Comparison of ENCODE assay signal across 20 cellular contexts in the genomic region with DNA sequence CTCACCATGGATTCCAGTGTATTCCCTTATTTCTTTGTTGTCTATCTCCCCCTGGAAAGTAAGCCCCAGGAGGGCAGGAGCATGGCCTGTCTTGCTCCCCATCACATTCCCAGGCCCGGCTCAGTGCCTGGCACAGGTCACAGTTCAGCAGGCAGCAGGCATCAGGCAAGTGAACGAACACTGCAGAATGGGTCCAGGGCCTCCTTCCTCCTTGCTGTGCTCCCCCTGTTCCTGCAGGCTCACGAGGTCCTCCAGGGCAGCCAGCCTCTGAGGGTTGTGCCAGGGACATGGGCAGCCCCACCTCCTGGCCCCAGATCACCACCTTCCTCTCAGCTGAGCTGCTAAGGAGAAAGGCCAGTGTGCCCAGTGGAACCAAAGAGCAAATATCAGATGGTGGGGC. TPM values are rescaled to one million over a fixed set of nuclear protein-coding genes. Genes with fewer than 3 reads are reported as not detected.
A peak's percentile ranks its signal among the peaks of the same experiment; 100 is the strongest.
DNase-seq lines count a peak whose midpoint lies in the region; ATAC-seq and TF ChIP-seq lines count a peak whose summit lies in the region.
"Had no signal": no experiment of that assay in that cellular context is flagged by ENCODE, and none has a peak within 500 bp of the region (broad histone marks: within the 10 kb centered on the region; RNA-seq: fewer than 3 reads in every experiment).

No MANE protein-coding gene starts in this region.

- peak overlapping the region; percentile 32 to 80 (median 70) for H3K4me2 ChIP-seq in BLaER1 treated with 17β-estradiol and CSF1 and Interleukin-3, amounts not matched to agents 10 nM and 100 nM

- H3K4me3 ChIP-seq in BLaER1 treated with 17β-estradiol and CSF1 and Interleukin-3, amounts not matched to agents 10 nM and 100 nM = no peak overlapping the region
- no peak overlapping the region for H3K4me3 ChIP-seq in right cardiac atrium (ENCODE audit: low read length)
- H3K4me3 ChIP-seq: SJSA1 had no signal

- H3K4me1 Mint-ChIP-seq in chondrocyte (ENCODE audit: low read depth) = peaks cover 43% of the 10 kb centered on the region
- peaks cover 18% of the 10 kb centered on the region for H3K4me1 Mint-ChIP-seq in progenitor cell of endocrine pancreas (ENCODE audit: low read depth)
- H3K4me1 Mint-ChIP-seq: activated T-helper 17 cell treated with anti-CD3 and anti-CD28 coated beads, Interleukin-2, amount 50 U/mL, for 72 hours had no signal

- intact Hi-C loops in right cardiac atrium (cut with DNase I) = loop anchor here (5.0 to 10.0 kb wide), 5 partner anchors 38 to 118 kb away; a partner anchor contains a TSS

- TF ChIP-seq CTCF in chondrocyte (IDR thresholded peaks at IDR 0.05) = no peak
- TF ChIP-seq CTCF in progenitor cell of endocrine pancreas (IDR thresholded peaks at IDR 0.05; ENCODE audit: unreplicated experiment) = no peak

- H3K36me3 ChIP-seq in BLaER1 treated with 17β-estradiol and CSF1 and Interleukin-3, amounts not matched to agents 10 nM and 100 nM = peaks cover 19 to 90% (median 66%) of the 10 kb centered on the region in 11 experiments

- no peaks in the 10 kb centered on the region for H3K27me3 ChIP-seq in BLaER1 treated with 17β-estradiol and CSF1 and Interleukin-3, amounts not matched to agents 10 nM and 100 nM
- no peaks in the 10 kb centered on the region for H3K27me3 ChIP-seq in right cardiac atrium (ENCODE audit: control insufficient read depth, insufficient read depth)
- H3K27me3 ChIP-seq: SJSA1 had no signal

- H3K27ac ChIP-seq in BLaER1 treated with 17β-estradiol and CSF1 and Interleukin-3, amounts not matched to agents 10 nM and 100 nM = peak overlapping the region in 6 of 11 experiments; percentile 36 to 65 (median 48); a peak in 12 of 22 replicates
- H3K27ac ChIP-seq in right cardiac atrium (ENCODE audit: low read length) = peak overlapping the region; percentile 42
- H3K27ac ChIP-seq: SJSA1 had no signal

- ATAC-seq in right cardiac atrium = peak; percentile 36 to 63
- no peak for ATAC-seq in GM19035 (IDR thresholded peaks at IDR 0.05; ENCODE audit: unreplicated experiment)
- ATAC-seq in GM18873 (IDR thresholded peaks at IDR 0.05; ENCODE audit: low FRiP score, unreplicated experiment) = no peak
- ATAC-seq: activated T-helper 17 cell treated with anti-CD3 and anti-CD28 coated beads, Interleukin-2, amount 50 U/mL, for 72 hours; natural killer cell treated with Interleukin-12 subunit alpha and Interleukin-12 subunit beta and Interleukin-15 and Interleukin-18, amount 100 ng/mL, for 72 hours; stimulated activated effector memory CD8-positive, alpha-beta T cell treated with anti-CD3 and anti-CD28 coated beads, Interleukin-12 subunit alpha, Interleukin-12 subunit beta, amount 100 ng/mL, for 72 hours had no signal

- H4K20me1 ChIP-seq in BLaER1 treated with 17β-estradiol and CSF1 and Interleukin-3, amounts not matched to agents 10 nM and 100 nM = peaks cover 0 to 31% (median 14%) of the 10 kb centered on the region in 11 experiments; a peak in 14 of 22 replicates

- WGBS in right cardiac atrium = 62% methylated on average over 3 of the region's 3 CpGs

- H3K4me3 Mint-ChIP-seq in chondrocyte (ENCODE audit: unreplicated experiment) = no peak overlapping the region
- no peak overlapping the region for H3K4me3 Mint-ChIP-seq in progenitor cell of endocrine pancreas (ENCODE audit: low read depth)
- H3K4me3 Mint-ChIP-seq: activated T-helper 17 cell treated with anti-CD3 and anti-CD28 coated beads, Interleukin-2, amount 50 U/mL, for 72 hours; natural killer cell treated with Interleukin-12 subunit alpha and Interleukin-12 subunit beta and Interleukin-15 and Interleukin-18, amount 100 ng/mL, for 72 hours; stimulated activated effector memory CD8-positive, alpha-beta T cell treated with anti-CD3 and anti-CD28 coated beads, Interleukin-12 subunit alpha, Interleukin-12 subunit beta, amount 100 ng/mL, for 72 hours had no signal

- peaks cover 12 to 54% (median 37%) of the 10 kb centered on the region in 10 experiments for H3K4me1 ChIP-seq in BLaER1 treated with 17β-estradiol and CSF1 and Interleukin-3, amounts not matched to agents 10 nM and 100 nM
- peaks cover 20% of the 10 kb centered on the region for H3K4me1 ChIP-seq in right cardiac atrium (ENCODE audit: control insufficient read depth, insufficient read depth, low read length)

- peak overlapping the region in 5 of 11 experiments; percentile 7 to 31 (median 14); a peak in 4 of 22 replicates for H3K9ac ChIP-seq in BLaER1 treated with 17β-estradiol and CSF1 and Interleukin-3, amounts not matched to agents 10 nM and 100 nM

- H3K27ac Mint-ChIP-seq in chondrocyte (ENCODE audit: unreplicated experiment) (peak overlapping the region; percentile 22), progenitor cell of endocrine pancreas (peak overlapping the region; percentile 39)
- H3K27ac Mint-ChIP-seq: activated T-helper 17 cell treated with anti-CD3 and anti-CD28 coated beads, Interleukin-2, amount 50 U/mL, for 72 hours; natural killer cell treated with Interleukin-12 subunit alpha and Interleukin-12 subunit beta and Interleukin-15 and Interleukin-18, amount 100 ng/mL, for 72 hours; stimulated activated effector memory CD8-positive, alpha-beta T cell treated with anti-CD3 and anti-CD28 coated beads, Interleukin-12 subunit alpha, Interleukin-12 subunit beta, amount 100 ng/mL, for 72 hours had no signal

- DNase-seq in chondrocyte (ENCODE audit: low spot score) (no peak), right cardiac atrium (peak in 2 of 3 donors; percentile 28 to 69), progenitor cell of endocrine pancreas (ENCODE audit: low spot score, unreplicated experiment) (no peak), NCI-H2029 (lab: John Stamatoyannopoulos, UW) (no peak)
- no peak for DNase-seq in NK-92 treated with Interleukin-12 subunit alpha and Interleukin-12 subunit beta, amount 100 ng/mL, for 24 hours (lab: John Stamatoyannopoulos, UW)
- DNase-seq: ACHN, NCI-H2081, NCI-H510A had no signal

- H3K9me3 Mint-ChIP-seq in chondrocyte (ENCODE audit: low read depth) = no peaks in the 10 kb centered on the region
- H3K9me3 Mint-ChIP-seq in progenitor cell of endocrine pancreas (ENCODE audit: low read depth) = no peaks in the 10 kb centered on the region
- H3K9me3 Mint-ChIP-seq: activated T-helper 17 cell treated with anti-CD3 and anti-CD28 coated beads, Interleukin-2, amount 50 U/mL, for 72 hours; natural killer cell treated with Interleukin-12 subunit alpha and Interleukin-12 subunit beta and Interleukin-15 and Interleukin-18, amount 100 ng/mL, for 72 hours; stimulated activated effector memory CD8-positive, alpha-beta T cell treated with anti-CD3 and anti-CD28 coated beads, Interleukin-12 subunit alpha, Interleukin-12 subunit beta, amount 100 ng/mL, for 72 hours had no signal

- H3K27me3 Mint-ChIP-seq in chondrocyte (ENCODE audit: low read depth) (no peaks in the 10 kb centered on the region), progenitor cell of endocrine pancreas (no peaks in the 10 kb centered on the region)
- H3K27me3 Mint-ChIP-seq: natural killer cell treated with Interleukin-12 subunit alpha and Interleukin-12 subunit beta and Interleukin-15 and Interleukin-18, amount 100 ng/mL, for 72 hours had no signal

- no peaks in the 10 kb centered on the region for H3K9me3 ChIP-seq in BLaER1 treated with 17β-estradiol and CSF1 and Interleukin-3, amounts not matched to agents 10 nM and 100 nM (replicated peaks in 1 of 11)
- no peaks in the 10 kb centered on the region for H3K9me3 ChIP-seq in right cardiac atrium (ENCODE audit: control insufficient read depth, low read length)
- H3K9me3 ChIP-seq: SJSA1 had no signal

- H3K36me3 Mint-ChIP-seq in chondrocyte (ENCODE audit: low read depth) (peaks cover 14% of the 10 kb centered on the region), progenitor cell of endocrine pancreas (ENCODE audit: insufficient read depth) (peaks cover 4% of the 10 kb centered on the region)
- H3K36me3 Mint-ChIP-seq: natural killer cell treated with Interleukin-12 subunit alpha and Interleukin-12 subunit beta and Interleukin-15 and Interleukin-18, amount 100 ng/mL, for 72 hours; stimulated activated effector memory CD8-positive, alpha-beta T cell treated with anti-CD3 and anti-CD28 coated beads, Interleukin-12 subunit alpha, Interleukin-12 subunit beta, amount 100 ng/mL, for 72 hours had no signal

RNA-seq across cellular contexts. Expression of a gene that starts 41.8 kb away (rescaled TPM):
- total RNA-seq in chondrocyte (94.1 to 113 TPM (median 110 TPM) in 3 replicates), right cardiac atrium (100 to 1,000 TPM; 159 to 227 (median 169) TPM), progenitor cell of endocrine pancreas (113 and 118 TPM in 2 replicates)
- polyA plus RNA-seq in right cardiac atrium = 211 TPM

RNA-seq across cellular contexts. Expression of a gene that starts 55.0 kb away (rescaled TPM):
- not detected in 3 replicates for total RNA-seq in chondrocyte
- total RNA-seq in right cardiac atrium = not detected
- polyA plus RNA-seq in right cardiac atrium = not detected
- not detected in 2 replicates for total RNA-seq in progenitor cell of endocrine pancreas
- total RNA-seq: activated CD8-positive, alpha-beta memory T cell treated with anti-CD3 and anti-CD28 coated beads for 36 hours; activated T-helper 17 cell treated with anti-CD3 and anti-CD28 coated beads, Interleukin-2, amount 50 U/mL, for 72 hours; cerebellum; frontal cortex; lung microvascular endothelial cell; natural killer cell treated with Interleukin-12 subunit alpha and Interleukin-12 subunit beta and Interleukin-15 and Interleukin-18, amount 100 ng/mL, for 72 hours; SJSA1; T-helper 2 cell treated with Interferon-gamma antibody and Interleukin-4, amounts not matched to agents 100 ng/mL and 5 ng/mL, for 36 hours had no signal

Comparison
In these comparisons a context has a peak if more than half of its experiments do, and no peak if none do; other contexts are left out.
1. DNase-seq: peak in right cardiac atrium (2 of 3); none in chondrocyte (single experiment), progenitor cell of endocrine pancreas (single experiment), NCI-H2029 (single experiment) and NK-92 treated with Interleukin-12 subunit alpha and Interleukin-12 subunit beta, amount 100 ng/mL, for 24 hours (single experiment).
2. ATAC-seq: peak in right cardiac atrium (2 of 2); none in GM19035 (single experiment) and GM18873 (single experiment).